In the genomic region with DNA sequence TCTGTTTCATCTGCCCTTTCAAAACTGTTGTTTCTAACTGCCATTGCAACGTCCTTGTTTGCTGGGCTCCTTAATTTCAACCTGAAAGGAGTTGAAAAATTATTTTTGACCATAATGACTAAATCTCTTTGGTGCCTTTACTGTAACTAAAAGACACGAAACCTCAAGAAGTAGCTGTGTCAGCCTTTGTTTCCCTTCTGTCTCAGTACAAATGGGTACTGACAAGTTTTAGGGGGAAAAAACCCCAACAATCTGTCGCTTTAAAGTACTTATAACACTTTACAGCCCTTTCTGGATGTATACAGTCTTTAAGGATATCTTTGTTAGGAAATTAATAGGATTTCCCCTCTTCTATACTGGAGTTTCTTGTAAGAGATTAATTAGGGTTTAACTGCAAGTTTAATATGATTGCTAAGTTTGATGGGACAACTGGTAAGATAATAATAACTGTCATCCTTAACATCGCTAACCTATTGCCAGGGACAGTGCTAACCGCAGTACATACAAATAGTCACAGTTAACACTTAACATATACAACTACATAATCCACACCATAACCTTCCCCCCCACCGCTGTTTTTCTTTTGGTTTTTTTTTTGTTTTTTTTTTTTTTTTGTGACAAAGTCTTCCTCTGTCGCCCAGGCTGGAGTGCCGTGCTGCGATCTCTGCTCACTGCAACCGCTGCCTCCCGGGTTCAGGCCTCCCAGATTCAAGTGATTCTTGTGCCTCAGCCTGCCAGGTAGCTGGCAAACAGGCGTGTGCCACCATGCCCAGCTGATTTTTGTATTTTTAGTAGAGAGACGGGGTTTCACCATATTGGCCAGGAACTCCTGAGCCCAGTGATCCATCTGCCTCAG, we compare ENCODE assay signal across 12 cellular contexts. TPM values are rescaled to one million over a fixed set of nuclear protein-coding genes. Genes with fewer than 3 reads are reported as not detected.
DNase-seq lines count a peak whose midpoint lies in the region; ATAC-seq and TF ChIP-seq lines count a peak whose summit lies in the region.
"Had no signal": no experiment of that assay in that cellular context is flagged by ENCODE, and none has a peak within 500 bp of the region (broad histone marks: within the 10 kb centered on the region; RNA-seq: fewer than 3 reads in every experiment).

No MANE protein-coding gene starts in this region.

- POLR2A ChIA-PET in Caco-2 (lab: Charles Lee), result no interaction called here

- H3K9ac ChIP-seq in SK-N-MC (ENCODE audit: insufficient read length), result peak overlapping the region; percentile 69

- DNase-seq in Caco-2, result no peak
- DNase-seq in SK-N-MC (ENCODE audit: low read depth, low spot score), result no peak
- DNase-seq in sigmoid colon, result no peak
- DNase-seq in activated CD4-positive, alpha-beta T cell treated with anti-CD3 and anti-CD28 coated beads for 48 hours, result no peak
- DNase-seq in activated naive CD4-positive, alpha-beta T cell treated with anti-CD3 and anti-CD28 coated beads, Interleukin-2, amount 10 ng/mL, durations not matched to agents 7 days and 5 days, result no peak
- no peak for DNase-seq in CD14-positive monocyte (ENCODE audit: low spot score)
- DNase-seq in DMS114 treated with DMSO at 0.1 percent for 48 hours (lab: John Stamatoyannopoulos, UW; ENCODE audit: unreplicated experiment), result no peak
- DNase-seq: activated effector memory CD4-positive, alpha-beta T cell treated with Interleukin-2 at 50 U/mL for 16 hours; NCI-H187; T-helper 17 cell had no signal

- H3K9me3 ChIP-seq in Caco-2, result no peaks in the 10 kb centered on the region
- no peaks in the 10 kb centered on the region for H3K9me3 ChIP-seq in SK-N-MC (ENCODE audit: low read depth, low read length)
- H3K9me3 ChIP-seq in gastroesophageal sphincter, result no peaks in the 10 kb centered on the region
- no peaks in the 10 kb centered on the region for H3K9me3 ChIP-seq in sigmoid colon
- H3K9me3 ChIP-seq: neutrophil had no signal

- H3K27ac ChIP-seq in SK-N-MC, result peak overlapping the region; percentile 96; the same call in 1 of the 2 replicates
- peak overlapping the region; percentile 57 to 82 (median 80) for H3K27ac ChIP-seq in gastroesophageal sphincter
- H3K27ac ChIP-seq in sigmoid colon, result peak overlapping the region; percentile 63 to 70 (median 68)
- H3K27ac ChIP-seq: neutrophil had no signal

- H3K27ac Mint-ChIP-seq in Caco-2 (ENCODE audit: unreplicated experiment) (no peak overlapping the region), CD14-positive monocyte (no peak overlapping the region)
- H3K27ac Mint-ChIP-seq in activated naive CD4-positive, alpha-beta T cell treated with anti-CD3 and anti-CD28 coated beads, Interleukin-2, amount 10 ng/mL, durations not matched to agents 7 days and 5 days, result no peak overlapping the region
- H3K27ac Mint-ChIP-seq: T-helper 17 cell had no signal

- intact Hi-C loops in Caco-2 (cut with micrococcal nuclease; ENCODE audit: unreplicated experiment), result no loop called here
- intact Hi-C loops in sigmoid colon (cut with DNase I), result loop anchor here (5.0 kb wide), 3 partner anchors 42 to 108 kb away; a partner anchor contains a TSS
- intact Hi-C loops in CD14-positive monocyte (cut with micrococcal nuclease), result no loop called here

- H3K4me1 Mint-ChIP-seq in Caco-2 (ENCODE audit: low read depth, unreplicated experiment) (peaks cover 19% of the 10 kb centered on the region), CD14-positive monocyte (peaks cover 38% of the 10 kb centered on the region)
- H3K4me1 Mint-ChIP-seq in activated naive CD4-positive, alpha-beta T cell treated with anti-CD3 and anti-CD28 coated beads, Interleukin-2, amount 10 ng/mL, durations not matched to agents 7 days and 5 days, result peaks cover 10% of the 10 kb centered on the region

- H3K4me3 Mint-ChIP-seq in Caco-2 (ENCODE audit: unreplicated experiment), result peak overlapping the region; percentile 94
- H3K4me3 Mint-ChIP-seq in activated naive CD4-positive, alpha-beta T cell treated with anti-CD3 and anti-CD28 coated beads, Interleukin-2, amount 10 ng/mL, durations not matched to agents 7 days and 5 days, result no peak overlapping the region
- H3K4me3 Mint-ChIP-seq in CD14-positive monocyte, result peak overlapping the region in 1 of 2 donors; percentile 87

- no TSS peak for BruUV-seq in Caco-2 (replicated peaks; lab: Mats Ljungman, UMichigan)

- H3K36me3 ChIP-seq in Caco-2 (ENCODE audit: control insufficient read depth, insufficient read depth, low read length) (no peaks in the 10 kb centered on the region), SK-N-MC (ENCODE audit: insufficient read depth, low read length) (no peaks in the 10 kb centered on the region), gastroesophageal sphincter (no peaks in the 10 kb centered on the region), sigmoid colon (no peaks in the 10 kb centered on the region)
- H3K36me3 ChIP-seq: neutrophil had no signal

- WGBS in gastroesophageal sphincter (ENCODE audit: low coverage in 1 of 2), 2 donors, result 73 to 75% methylated on average over 6 to 13 of the region's 13 CpGs
- 76 to 82% methylated on average over 13 of the region's 13 CpGs for WGBS in sigmoid colon, 2 donors

- ATAC-seq in gastroesophageal sphincter, result no peak
- ATAC-seq: T-helper 17 cell had no signal

- H3K9me3 Mint-ChIP-seq in Caco-2 (ENCODE audit: unreplicated experiment), result no peaks in the 10 kb centered on the region
- H3K9me3 Mint-ChIP-seq in activated naive CD4-positive, alpha-beta T cell treated with anti-CD3 and anti-CD28 coated beads, Interleukin-2, amount 10 ng/mL, durations not matched to agents 7 days and 5 days, result no peaks in the 10 kb centered on the region
- H3K9me3 Mint-ChIP-seq in CD14-positive monocyte, result peaks cover 0 to 9% (median 2%) of the 10 kb centered on the region in 7 donors

- H3K4me3 ChIP-seq in Caco-2 (ENCODE audit: low read depth, low read length) (no peak overlapping the region), SK-N-MC (peak overlapping the region; percentile 82), gastroesophageal sphincter (peak overlapping the region; percentile 37 to 58), sigmoid colon (peak overlapping the region in 1 of 4 donors; percentile 55)

- TF ChIP-seq POLR2A in gastroesophageal sphincter (IDR thresholded peaks at IDR 0.05) (no peak), sigmoid colon (IDR thresholded peaks at IDR 0.05) (no peak)

- H3K36me3 Mint-ChIP-seq in Caco-2 (ENCODE audit: insufficient read depth, unreplicated experiment) (no peaks in the 10 kb centered on the region), CD14-positive monocyte (peaks cover 0 to 5% of the 10 kb centered on the region in 2 donors)
- no peaks in the 10 kb centered on the region for H3K36me3 Mint-ChIP-seq in activated naive CD4-positive, alpha-beta T cell treated with anti-CD3 and anti-CD28 coated beads, Interleukin-2, amount 10 ng/mL, durations not matched to agents 7 days and 5 days

- TF ChIP-seq CTCF in Caco-2 (IDR thresholded peaks at IDR 0.05; ENCODE audit: insufficient read depth in 1 of 2, low read depth in 1 of 2, low read length in 1 of 2, severe bottlenecking in 1 of 2, unreplicated experiment in 1 of 2), result no peak
- no peak for TF ChIP-seq CTCF in gastroesophageal sphincter (IDR thresholded peaks at IDR 0.05)
- TF ChIP-seq CTCF in sigmoid colon (IDR thresholded peaks at IDR 0.05), result no peak
- TF ChIP-seq CTCF in CD14-positive monocyte (IDR thresholded peaks at IDR 0.05), result no peak

- CTCF ChIA-PET in Caco-2 (lab: Charles Lee), result interaction anchor here (0.6 to 2.7 kb wide), 2 partner anchors 38 to 204 kb away, joined by 3 to 9 read pairs; no protein-coding TSS in a partner anchor
- CTCF ChIA-PET in activated naive CD4-positive, alpha-beta T cell treated with anti-CD3 and anti-CD28 coated beads, Interleukin-2, amount 10 ng/mL, durations not matched to agents 7 days and 5 days (lab: Charles Lee), result no interaction called here

- TF ChIP-seq EP300 in gastroesophageal sphincter (IDR thresholded peaks at IDR 0.05) (no peak), sigmoid colon (IDR thresholded peaks at IDR 0.05) (no peak)

- H3K4me1 ChIP-seq in Caco-2 (peaks cover 4% of the 10 kb centered on the region; the same call in 1 of the 2 replicates), gastroesophageal sphincter (peaks cover 0 to 59% (median 11%) of the 10 kb centered on the region in 3 donors), sigmoid colon (peaks cover 0 to 24% (median 17%) of the 10 kb centered on the region in 4 donors)

- H3K27me3 Mint-ChIP-seq in Caco-2 (ENCODE audit: insufficient read depth, unreplicated experiment) (no peaks in the 10 kb centered on the region), CD14-positive monocyte (ENCODE audit: low read depth in 3 of 3) (peaks cover 37 to 49% (median 43%) of the 10 kb centered on the region in 3 donors)
- H3K27me3 Mint-ChIP-seq in activated naive CD4-positive, alpha-beta T cell treated with anti-CD3 and anti-CD28 coated beads, Interleukin-2, amount 10 ng/mL, durations not matched to agents 7 days and 5 days, result peaks cover 80% of the 10 kb centered on the region

- H3K27me3 ChIP-seq in Caco-2 (replicated peaks; ENCODE audit: control insufficient read depth, insufficient read depth, low read length), result no peaks in the 10 kb centered on the region
- H3K27me3 ChIP-seq in gastroesophageal sphincter, result no peaks in the 10 kb centered on the region
- no peaks in the 10 kb centered on the region for H3K27me3 ChIP-seq in sigmoid colon

RNA-seq across cellular contexts. Expression of a gene that starts 1.7 kb away (rescaled TPM):
- total RNA-seq in Caco-2 (2022) (3.4 and 4.8 TPM in 2 replicates), gastroesophageal sphincter (1 to 10 TPM; 6.1 to 7.9 (median 7.0) TPM), sigmoid colon (10 to 100 TPM in 1 of 4 donors, 1 to 10 TPM in 3; 3.1 to 17.4 (median 7.3) TPM)
- polyA plus RNA-seq in sigmoid colon (10 to 100 TPM in 1 of 3 donors, 1 to 10 TPM in 2; 1.4 to 12.0 (median 1.6) TPM), CD14-positive monocyte (under 1 TPM in 1 of 2 donors, not detected in 1; 0.04 TPM)

RNA-seq across cellular contexts. Expression of a gene that starts 41.3 kb away (rescaled TPM):
- total RNA-seq in Caco-2 (2022), result 18.8 and 20.2 TPM in 2 replicates
- 10 to 100 TPM in 2 of 4 donors, 1 to 10 TPM in 2; 7.0 to 17.1 (median 11.2) TPM for total RNA-seq in gastroesophageal sphincter
- 10 to 100 TPM in 3 of 4 donors, 1 to 10 TPM in 1; 8.2 to 17.4 (median 11.7) TPM for total RNA-seq in sigmoid colon
- 1 to 10 TPM; 7.9 to 9.6 (median 9.2) TPM for polyA plus RNA-seq in sigmoid colon
- polyA plus RNA-seq in CD14-positive monocyte, result 10 to 100 TPM in 1 of 2 donors, 1 to 10 TPM in 1; 8.2 to 31.6 TPM
